8 cellular contexts compared by ENCODE assay signal in the genomic region with DNA sequence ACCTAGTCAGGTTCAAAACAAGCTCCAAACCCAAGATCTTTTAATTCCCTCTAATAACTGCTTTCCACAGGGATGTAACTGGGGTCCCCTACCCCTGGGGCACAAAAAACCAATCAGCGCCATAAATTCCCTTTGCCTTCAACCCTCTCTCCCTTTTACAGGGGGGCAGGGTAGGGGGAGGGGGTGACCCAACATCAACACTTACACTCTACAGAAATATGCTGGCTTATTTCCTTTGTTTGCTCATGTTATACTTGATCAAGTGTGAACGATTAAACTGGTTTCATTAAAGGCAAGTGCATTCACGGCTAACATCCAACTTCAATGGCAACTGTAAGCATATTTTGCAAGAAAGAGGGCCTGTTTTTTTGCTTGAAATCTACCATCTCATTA. TPM values are rescaled to one million over a fixed set of nuclear protein-coding genes. Genes with fewer than 3 reads are reported as not detected.
DNase-seq lines count a peak whose midpoint lies in the region; ATAC-seq and TF ChIP-seq lines count a peak whose summit lies in the region.

No MANE protein-coding gene starts in this region.

- H3K4me3 Mint-ChIP-seq in T-helper 17 cell = peak overlapping the region; percentile 21

- ATAC-seq in T-helper 17 cell = no peak
- ATAC-seq in HG03571 (IDR thresholded peaks at IDR 0.05; ENCODE audit: unreplicated experiment) = no peak
- no peak for ATAC-seq in GM21515 (IDR thresholded peaks at IDR 0.05; ENCODE audit: unreplicated experiment)

- 30% methylated on average over 3 of the region's 3 CpGs for WGBS in smooth muscle cell (ENCODE audit: low lambda C conversion rate)

- H3K9me3 ChIP-seq in T-helper 17 cell (ENCODE audit: control insufficient read depth, low read length, poor library complexity, severe bottlenecking) = no peaks in the 10 kb centered on the region
- no peaks in the 10 kb centered on the region for H3K9me3 ChIP-seq in iPS-18c (ENCODE audit: control insufficient read depth, insufficient read depth, low read length)
- H3K9me3 ChIP-seq in smooth muscle cell (replicated peaks; ENCODE audit: low read depth) = no peaks in the 10 kb centered on the region

- H3K4me1 ChIP-seq in smooth muscle cell (ENCODE audit: low read depth) = peaks cover 65% of the 10 kb centered on the region

- peak overlapping the region; percentile 77 for H3K9ac ChIP-seq in smooth muscle cell (ENCODE audit: low read depth)

- H3K36me3 ChIP-seq in smooth muscle cell (ENCODE audit: low read depth) = no peaks in the 10 kb centered on the region

- peaks cover 71% of the 10 kb centered on the region for H3K27me3 Mint-ChIP-seq in T-helper 17 cell

- peak overlapping the region; percentile 74 for H3K4me3 ChIP-seq in iPS-18c (ENCODE audit: insufficient read depth, low read depth, low read length)
- peak overlapping the region; percentile 93 for H3K4me3 ChIP-seq in smooth muscle cell

- no peaks in the 10 kb centered on the region for H3K4me1 Mint-ChIP-seq in T-helper 17 cell

- no peak for TF ChIP-seq CTCF in smooth muscle cell (IDR thresholded peaks at IDR 0.05; ENCODE audit: borderline replicate concordance, insufficient read depth, poor library complexity, severe bottlenecking)

- no peaks in the 10 kb centered on the region for H3K36me3 Mint-ChIP-seq in T-helper 17 cell (ENCODE audit: low read depth)

- H3F3A ChIP-seq in smooth muscle cell (ENCODE audit: low read depth) = peaks cover 14% of the 10 kb centered on the region

- H3K27ac Mint-ChIP-seq in T-helper 17 cell = no peak overlapping the region

- peaks cover 55% of the 10 kb centered on the region for H4K20me1 ChIP-seq in smooth muscle cell (ENCODE audit: low read depth)

- H3K27me3 ChIP-seq in smooth muscle cell (ENCODE audit: low read depth) = no peaks in the 10 kb centered on the region

- peak overlapping the region; percentile 85 for H3K27ac ChIP-seq in smooth muscle cell (ENCODE audit: low read depth)

- H2AFZ ChIP-seq in smooth muscle cell (ENCODE audit: low read depth) = no peak overlapping the region

- DNase-seq in DMS79 treated with DMSO at 0.1 percent for 48 hours (lab: John Stamatoyannopoulos, UW) (peak; percentile 25), DMS79 (lab: John Stamatoyannopoulos, UW) (no peak), T-helper 17 cell (no peak), smooth muscle cell (lab: John Stamatoyannopoulos, UW; ENCODE audit: unreplicated experiment) (no peak), NCI-H446 (lab: John Stamatoyannopoulos, UW) (no peak)

- H3K79me2 ChIP-seq in smooth muscle cell (ENCODE audit: low read depth) = peaks cover 59% of the 10 kb centered on the region

- peak overlapping the region; percentile 87 for H3K4me2 ChIP-seq in smooth muscle cell

RNA-seq across cellular contexts. Expression of gene CTBP2, which starts 2.9 kb away (rescaled TPM):
- total RNA-seq in T-helper 17 cell (1 to 10 TPM; 1.3 to 1.5 TPM), smooth muscle cell (38.6 and 49.9 TPM in 2 replicates)
- polyA plus RNA-seq in smooth muscle cell = 69.5 and 79.8 TPM in 2 replicates

Comparison
In these comparisons a context has a peak if more than half of its experiments do, and no peak if none do; other contexts are left out.
1. RNA of gene CTBP2, which starts 2.9 kb away (total RNA-seq): 38.6 to 49.9 TPM in smooth muscle cell; 1.3 to 1.5 TPM in T-helper 17 cell; every median in the first group is over 10 times any median in the second.